9 cellular contexts compared by ENCODE assay signal in genomic region chr5:174723979-174724483, GRCh38. TPM values are rescaled to one million over a fixed set of nuclear protein-coding genes. Genes with fewer than 3 reads are reported as not detected.
A peak's percentile ranks its signal among the peaks of the same experiment; 100 is the strongest.
DNase-seq lines count a peak whose midpoint lies in the region; ATAC-seq and TF ChIP-seq lines count a peak whose summit lies in the region.
"Had no signal": no experiment of that assay in that cellular context is flagged by ENCODE, and none has a peak within 500 bp of the region (broad histone marks: within the 10 kb centered on the region; RNA-seq: fewer than 3 reads in every experiment).

No MANE protein-coding gene starts in this region.

- no peak overlapping the region for H3K23ac ChIP-seq in trophoblast cell (ENCODE audit: low read length)

- peak overlapping the region; percentile 94 for H3K27ac ChIP-seq in trophoblast cell (ENCODE audit: low read depth, low read length)

- H2BK120ac ChIP-seq in trophoblast cell (ENCODE audit: insufficient read depth, low read length, poor library complexity), result peak overlapping the region; percentile 95

- peak overlapping the region; percentile 63 for H3K14ac ChIP-seq in trophoblast cell (ENCODE audit: low read length)

- DNase-seq in DMS114 treated with DMSO at 0.1 percent for 48 hours (lab: John Stamatoyannopoulos, UW; ENCODE audit: unreplicated experiment), result peak; percentile 61
- peak; percentile 8 for DNase-seq in fibroblast of mammary gland (ENCODE audit: low read depth)
- peak in 1 of 2 donors; percentile 10 for DNase-seq in trophoblast cell
- no peak for DNase-seq in putamen (ENCODE audit: low spot score)
- DNase-seq in stimulated activated CD4-positive, alpha-beta T cell treated with anti-CD3 and anti-CD28 coated beads, Interleukin-2, amount 100 ng/mL, for 48 hours, result no peak
- no peak for DNase-seq in activated effector memory CD4-positive, alpha-beta T cell treated with Interleukin-2 at 50 U/mL for 16 hours
- DNase-seq in SKM-1 (lab: John Stamatoyannopoulos, UW; ENCODE audit: unreplicated experiment), result no peak
- DNase-seq: NCI-H774 had no signal

- H3K4me1 ChIP-seq in trophoblast cell (ENCODE audit: control insufficient read depth in 1 of 2, insufficient read depth in 2 of 2, low read length in 2 of 2), result peaks cover 18 to 27% of the 10 kb centered on the region in 2 experiments

- H2BK12ac ChIP-seq in trophoblast cell (ENCODE audit: low read length), result peak overlapping the region; percentile 78

- peak overlapping the region; percentile 59 for H3K9ac ChIP-seq in trophoblast cell (ENCODE audit: low read length)

- no CpG with 5 or more reads among the region's 20 CpGs for WGBS in trophoblast cell (ENCODE audit: extremely low coverage, insufficient coverage, insufficient read length)

- H2AFZ ChIP-seq in trophoblast cell (ENCODE audit: insufficient read depth, low read length, poor library complexity), result no peak overlapping the region

- peaks cover 54% of the 10 kb centered on the region for H3K79me2 ChIP-seq in trophoblast cell (ENCODE audit: control insufficient read depth, insufficient read depth, low read length, poor library complexity)

- peak overlapping the region; percentile 82 for H3K4me2 ChIP-seq in trophoblast cell (ENCODE audit: low read length)

- peak overlapping the region; percentile 53 for H2AK5ac ChIP-seq in trophoblast cell (ENCODE audit: low read length)

- H4K91ac ChIP-seq in trophoblast cell (ENCODE audit: low read depth, low read length), result peak overlapping the region; percentile 74

- H3K27me3 ChIP-seq in trophoblast cell (ENCODE audit: insufficient read depth, low read length), result no peaks in the 10 kb centered on the region

- H3K18ac ChIP-seq in trophoblast cell (ENCODE audit: low read length), result peak overlapping the region; percentile 51

- no peaks in the 10 kb centered on the region for H3K9me3 ChIP-seq in trophoblast cell (ENCODE audit: insufficient read depth, low read depth, low read length)

- peaks cover 18 to 31% of the 10 kb centered on the region in 2 experiments for H3K36me3 ChIP-seq in trophoblast cell (ENCODE audit: control insufficient read depth in 1 of 2, insufficient read depth in 2 of 2, low read length in 2 of 2)

- H4K8ac ChIP-seq in trophoblast cell (ENCODE audit: low read depth, low read length), result peak overlapping the region; percentile 73

- TF ChIP-seq CTCF in fibroblast of mammary gland (conservative IDR thresholded peaks at IDR 0.05; ENCODE audit: control insufficient read depth, insufficient read depth, low read depth, low read length), result no peak

- H3K79me1 ChIP-seq in trophoblast cell (ENCODE audit: low read length), result peaks cover 74% of the 10 kb centered on the region

- peak overlapping the region; percentile 60 for H3K4ac ChIP-seq in trophoblast cell (ENCODE audit: low read depth, low read length)

- ATAC-seq in SK-N-SH treated with all-trans-retinoic acid at 6 μM for 48 hours, result peak; percentile 14; the same call in 2 of the 3 replicates

- H3K4me3 ChIP-seq in fibroblast of mammary gland (ENCODE audit: control insufficient read depth, low read depth, low read length) (peak overlapping the region; percentile 49), trophoblast cell (ENCODE audit: low read depth, low read length) (no peak overlapping the region)

- no peak overlapping the region for H4K12ac ChIP-seq in trophoblast cell (ENCODE audit: low read depth, low read length)

- H2BK5ac ChIP-seq in trophoblast cell (ENCODE audit: low read depth, low read length, poor library complexity), result peak overlapping the region; percentile 95

TF ChIP-seq in SK-N-SH treated with all-trans-retinoic acid at 6 μM for 48 hours, 23 proteins besides CTCF, POLR2A, EP300 and RAD21:
- TF ChIP-seq GLIS3 (CRISPR knock-in tag; IDR thresholded peaks at IDR 0.05), result 0 out of 2 replicates have a peak, but pooled peaks have one; percentile 35
- TF ChIP-seq RARB (CRISPR knock-in tag; IDR thresholded peaks at IDR 0.05), result no peak

RNA-seq across cellular contexts. Expression of gene MSX2, which starts 0.4 kb away (rescaled TPM):
- 523 and 535 TPM in 2 replicates for polyA plus RNA-seq in trophoblast cell (2013)

Comparison
In these comparisons a context has a peak if more than half of its experiments do, and no peak if none do; other contexts are left out.
1. DNase-seq: peak in DMS114 treated with DMSO at 0.1 percent for 48 hours (single experiment) and fibroblast of mammary gland (single experiment); none in putamen (single experiment), stimulated activated CD4-positive, alpha-beta T cell treated with anti-CD3 and anti-CD28 coated beads, Interleukin-2, amount 100 ng/mL, for 48 hours (0 of 2), activated effector memory CD4-positive, alpha-beta T cell treated with Interleukin-2 at 50 U/mL for 16 hours (single experiment) and SKM-1 (single experiment).